ENCODE assay signal across 1 cellular context in the genomic region with DNA sequence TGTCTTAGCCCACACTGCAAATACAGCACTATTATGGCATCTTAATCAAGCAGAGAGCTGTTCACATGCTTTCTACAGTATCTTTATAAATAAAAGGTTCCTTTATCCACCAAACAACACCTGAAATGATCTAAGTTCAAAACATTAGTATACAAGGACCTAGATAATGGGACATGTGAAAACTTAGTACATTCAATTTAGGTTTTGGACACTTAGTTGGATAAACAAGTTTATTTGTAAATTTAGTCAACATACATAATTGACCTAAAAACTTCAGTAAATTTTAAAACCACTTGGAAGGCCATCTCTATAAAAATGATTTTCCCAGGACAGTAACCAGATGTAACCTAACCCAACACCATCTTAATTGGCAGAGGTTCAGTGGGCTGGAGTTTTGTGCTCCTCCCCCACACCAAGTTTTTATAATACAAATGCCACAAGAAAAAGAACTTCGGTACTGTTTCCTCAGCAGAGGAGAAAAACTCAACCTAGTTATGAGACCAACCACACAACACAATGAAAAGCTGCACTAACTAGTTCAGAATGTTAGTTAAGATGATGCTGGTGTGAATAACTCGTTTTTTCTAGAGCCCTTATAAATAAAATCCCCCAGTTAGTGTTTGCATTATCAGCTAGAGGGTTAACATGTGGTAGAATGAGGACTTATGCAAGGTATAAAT.
TF ChIP-seq lines count a peak whose summit lies in the region.

No MANE protein-coding gene starts in this region.

TF ChIP-seq in SK-N-SH treated with all-trans-retinoic acid at 6 μM for 48 hours, 23 proteins besides CTCF, POLR2A, EP300 and RAD21 (continued from another document):
- TF ChIP-seq OSR1 (CRISPR knock-in tag; IDR thresholded peaks at IDR 0.05) (no peak), TSHZ2 (CRISPR knock-in tag; IDR thresholded peaks at IDR 0.05) (no peak), PATZ1 (CRISPR knock-in tag; IDR thresholded peaks at IDR 0.05; ENCODE audit: borderline replicate concordance) (0 out of 2 replicates have a peak, but pooled peaks have one; percentile 24), ZNF8 (CRISPR knock-in tag; IDR thresholded peaks at IDR 0.05) (0 out of 2 replicates have a peak, but pooled peaks have one; percentile 21), ISL1 (CRISPR knock-in tag; IDR thresholded peaks at IDR 0.05) (no peak), GLIS3 (CRISPR knock-in tag; IDR thresholded peaks at IDR 0.05) (no peak; the same call in 1 of the 2 replicates), RARB (CRISPR knock-in tag; IDR thresholded peaks at IDR 0.05) (peak; percentile 73)
